8 cellular contexts compared by ENCODE assay signal in genomic region chr3:52454235-52454937, GRCh38. TPM values are rescaled to one million over a fixed set of nuclear protein-coding genes. Genes with fewer than 3 reads are reported as not detected.
DNase-seq lines count a peak whose midpoint lies in the region; ATAC-seq and TF ChIP-seq lines count a peak whose summit lies in the region.

No MANE protein-coding gene starts in this region.

- no peaks in the 10 kb centered on the region for H3K9me3 Mint-ChIP-seq in activated CD8-positive, alpha-beta memory T cell treated with anti-CD3 and anti-CD28 coated beads, Interleukin-2, amount 10 ng/mL, durations not matched to agents 7 days and 5 days (ENCODE audit: low read depth)

- ATAC-seq in activated CD8-positive, alpha-beta memory T cell treated with anti-CD3 and anti-CD28 coated beads, Interleukin-2, amount 10 ng/mL, durations not matched to agents 7 days and 5 days, result no peak
- ATAC-seq in left ventricle myocardium superior, result no peak

- H3K4me3 ChIP-seq in H7 (ENCODE audit: insufficient read depth, low read depth, low read length) (no peak overlapping the region), spleen (peak overlapping the region in 5 of 8 donors; percentile 53 to 91 (median 76))

- H3K27me3 ChIP-seq in H7 (ENCODE audit: control insufficient read depth, insufficient read depth, low read length), result no peaks in the 10 kb centered on the region
- H3K27me3 ChIP-seq in spleen (replicated peaks in 1 of 7), result no peaks in the 10 kb centered on the region

- TF ChIP-seq POLR2A in spleen (IDR thresholded peaks at IDR 0.05), result no peak

- DNase-seq in H7, result peak; percentile 64
- no peak for DNase-seq in activated CD8-positive, alpha-beta memory T cell treated with anti-CD3 and anti-CD28 coated beads, Interleukin-2, amount 10 ng/mL, durations not matched to agents 7 days and 5 days
- peak; percentile 73 for DNase-seq in left ventricle myocardium superior
- DNase-seq in spleen, result no peak
- DNase-seq in effector CD4-positive, alpha-beta T cell, result no peak
- DNase-seq in GDM1 (lab: John Stamatoyannopoulos, UW), result no peak
- DNase-seq in DMS153 treated with DMSO at 0.1 percent for 48 hours (lab: John Stamatoyannopoulos, UW; ENCODE audit: unreplicated experiment), result no peak
- no peak for DNase-seq in KBM-7

- H3K27me3 Mint-ChIP-seq in activated CD8-positive, alpha-beta memory T cell treated with anti-CD3 and anti-CD28 coated beads, Interleukin-2, amount 10 ng/mL, durations not matched to agents 7 days and 5 days, result no peaks in the 10 kb centered on the region

- H3K36me3 ChIP-seq in H7 (replicated peaks; ENCODE audit: control insufficient read depth, insufficient read depth, low read length) (peaks cover 19% of the 10 kb centered on the region), spleen (peaks cover 0 to 20% (median 11%) of the 10 kb centered on the region in 6 donors)

- H3K4me1 ChIP-seq in spleen, result peaks cover 22 to 54% (median 38%) of the 10 kb centered on the region in 6 donors

- H3K9me3 ChIP-seq in spleen, result no peaks in the 10 kb centered on the region

- H3K4me1 Mint-ChIP-seq in activated CD8-positive, alpha-beta memory T cell treated with anti-CD3 and anti-CD28 coated beads, Interleukin-2, amount 10 ng/mL, durations not matched to agents 7 days and 5 days, result peaks cover 41% of the 10 kb centered on the region

- CTCF ChIA-PET in activated CD8-positive, alpha-beta memory T cell treated with anti-CD3 and anti-CD28 coated beads, Interleukin-2, amount 10 ng/mL, durations not matched to agents 7 days and 5 days (lab: Charles Lee), result interaction anchor here (1.1 to 3.1 kb wide), 5 partner anchors 9 to 115 kb away, joined by 3 to 14 read pairs (median 7); partner anchors contain the start of gene SEMA3G

- intact Hi-C loops in left ventricle myocardium superior (cut with micrococcal nuclease) (no loop called here), spleen (cut with DNase I; ENCODE audit: low total_unique reads) (no loop called here)

- H3K36me3 Mint-ChIP-seq in activated CD8-positive, alpha-beta memory T cell treated with anti-CD3 and anti-CD28 coated beads, Interleukin-2, amount 10 ng/mL, durations not matched to agents 7 days and 5 days, result peaks cover 2% of the 10 kb centered on the region

- TF ChIP-seq CTCF in spleen (IDR thresholded peaks at IDR 0.05 in 8 of 11, conservative IDR thresholded peaks at IDR 0.05 in 3 of 11), result no peak

- H3K27ac Mint-ChIP-seq in activated CD8-positive, alpha-beta memory T cell treated with anti-CD3 and anti-CD28 coated beads, Interleukin-2, amount 10 ng/mL, durations not matched to agents 7 days and 5 days, result peak overlapping the region; percentile 94

- in situ Hi-C loops in KBM-7 (cut with MboI; ENCODE audit: low pct_unique_long_range_greater_than_20kb, low sequenced_read_pairs), result no loop called here

- H3K27ac ChIP-seq in spleen, result peak overlapping the region; percentile 88 to 96 (median 92)

- peak overlapping the region; percentile 95 for H3K4me3 Mint-ChIP-seq in activated CD8-positive, alpha-beta memory T cell treated with anti-CD3 and anti-CD28 coated beads, Interleukin-2, amount 10 ng/mL, durations not matched to agents 7 days and 5 days

- WGBS in spleen, 5 donors, result 61 to 71% (median 66%) methylated on average over 7 to 8 of the region's 8 CpGs

RNA-seq across cellular contexts. Expression of gene TNNC1, which starts 0.5 kb away (rescaled TPM):
- total RNA-seq in H7 (2014; rRNA removed; shearing (Covaris generic)), result 4.2 and 7.2 TPM in 2 replicates
- 1 to 10 TPM; 1.4 to 2.6 TPM for total RNA-seq in activated CD8-positive, alpha-beta memory T cell treated with anti-CD3 and anti-CD28 coated beads, Interleukin-2, amount 10 ng/mL, durations not matched to agents 7 days and 5 days
- 8,945 TPM for total RNA-seq in left ventricle myocardium superior
- 1 to 10 TPM in 6 of 7 donors, under 1 TPM in 1; 0.74 to 2.2 (median 1.6) TPM for total RNA-seq in spleen
- 1 to 10 TPM; 2.2 to 5.8 (median 4.4) TPM for polyA plus RNA-seq in spleen

RNA-seq across cellular contexts. Expression of gene NISCH, which starts 1.0 kb away (rescaled TPM):
- total RNA-seq in H7 (2014; rRNA removed; shearing (Covaris generic)), result 51.1 and 70.7 TPM in 2 replicates
- total RNA-seq in activated CD8-positive, alpha-beta memory T cell treated with anti-CD3 and anti-CD28 coated beads, Interleukin-2, amount 10 ng/mL, durations not matched to agents 7 days and 5 days, result 10 to 100 TPM; 72.9 to 84.1 TPM
- total RNA-seq in left ventricle myocardium superior, result 48.3 TPM
- 10 to 100 TPM; 72.5 to 92.7 (median 86.2) TPM for total RNA-seq in spleen
- 10 to 100 TPM; 18.9 to 45.1 (median 41.7) TPM for polyA plus RNA-seq in spleen

RNA-seq across cellular contexts. Expression of gene SEMA3G, which starts 9.5 kb away (rescaled TPM):
- 1.1 and 2.2 TPM in 2 replicates for total RNA-seq in H7 (2014; rRNA removed; shearing (Covaris generic))
- under 1 TPM; 0.28 to 0.38 TPM for total RNA-seq in activated CD8-positive, alpha-beta memory T cell treated with anti-CD3 and anti-CD28 coated beads, Interleukin-2, amount 10 ng/mL, durations not matched to agents 7 days and 5 days
- 9.1 TPM for total RNA-seq in left ventricle myocardium superior
- total RNA-seq in spleen, result 10 to 100 TPM in 5 of 7 donors, 1 to 10 TPM in 2; 7.9 to 20.2 (median 10.8) TPM
- 1 to 10 TPM; 1.0 to 7.8 (median 3.5) TPM for polyA plus RNA-seq in spleen

RNA-seq across cellular contexts. Expression of gene STAB1, which starts 40.8 kb away (rescaled TPM):
- 0.52 and 1.3 TPM in 2 replicates for total RNA-seq in H7 (2014; rRNA removed; shearing (Covaris generic))
- not detected for total RNA-seq in activated CD8-positive, alpha-beta memory T cell treated with anti-CD3 and anti-CD28 coated beads, Interleukin-2, amount 10 ng/mL, durations not matched to agents 7 days and 5 days
- total RNA-seq in left ventricle myocardium superior (69.7 TPM), spleen (1,000 to 10,000 TPM in 1 of 7 donors, 100 to 1,000 TPM in 6; 351 to 1,070 (median 406) TPM)
- polyA plus RNA-seq in spleen, result 1,000 to 10,000 TPM in 2 of 3 donors, 100 to 1,000 TPM in 1; 287 to 1,994 (median 1,275) TPM

RNA-seq across cellular contexts. Expression of gene PHF7, which starts 43.9 kb away (rescaled TPM):
- total RNA-seq in H7 (2014; rRNA removed; shearing (Covaris generic)), result 16.5 and 25.2 TPM in 2 replicates
- 10 to 100 TPM; 12.9 to 26.5 TPM for total RNA-seq in activated CD8-positive, alpha-beta memory T cell treated with anti-CD3 and anti-CD28 coated beads, Interleukin-2, amount 10 ng/mL, durations not matched to agents 7 days and 5 days
- total RNA-seq in left ventricle myocardium superior (13.1 TPM), spleen (10 to 100 TPM in 1 of 7 donors, 1 to 10 TPM in 6; 4.4 to 14.2 (median 8.6) TPM)
- polyA plus RNA-seq in spleen, result 1 to 10 TPM; 4.6 to 7.3 (median 4.8) TPM

Comparison
In these comparisons a context has a peak if more than half of its experiments do, and no peak if none do; other contexts are left out.
1. DNase-seq: peak in H7 (single experiment) and left ventricle myocardium superior (single experiment); none in activated CD8-positive, alpha-beta memory T cell treated with anti-CD3 and anti-CD28 coated beads, Interleukin-2, amount 10 ng/mL, durations not matched to agents 7 days and 5 days (single experiment), spleen (single experiment), effector CD4-positive, alpha-beta T cell (single experiment), GDM1 (single experiment), DMS153 treated with DMSO at 0.1 percent for 48 hours (single experiment) and KBM-7 (single experiment).
2. RNA of gene TNNC1, which starts 0.5 kb away (total RNA-seq): 8,945 TPM in left ventricle myocardium superior (single experiment); 4.2 to 7.2 TPM in H7, 1.4 to 2.6 TPM in activated CD8-positive, alpha-beta memory T cell treated with anti-CD3 and anti-CD28 coated beads, Interleukin-2, amount 10 ng/mL, durations not matched to agents 7 days and 5 days and 0.74 to 2.2 TPM in spleen; every median in the first group is over 1,000 times any median in the second.